In the genomic region with DNA sequence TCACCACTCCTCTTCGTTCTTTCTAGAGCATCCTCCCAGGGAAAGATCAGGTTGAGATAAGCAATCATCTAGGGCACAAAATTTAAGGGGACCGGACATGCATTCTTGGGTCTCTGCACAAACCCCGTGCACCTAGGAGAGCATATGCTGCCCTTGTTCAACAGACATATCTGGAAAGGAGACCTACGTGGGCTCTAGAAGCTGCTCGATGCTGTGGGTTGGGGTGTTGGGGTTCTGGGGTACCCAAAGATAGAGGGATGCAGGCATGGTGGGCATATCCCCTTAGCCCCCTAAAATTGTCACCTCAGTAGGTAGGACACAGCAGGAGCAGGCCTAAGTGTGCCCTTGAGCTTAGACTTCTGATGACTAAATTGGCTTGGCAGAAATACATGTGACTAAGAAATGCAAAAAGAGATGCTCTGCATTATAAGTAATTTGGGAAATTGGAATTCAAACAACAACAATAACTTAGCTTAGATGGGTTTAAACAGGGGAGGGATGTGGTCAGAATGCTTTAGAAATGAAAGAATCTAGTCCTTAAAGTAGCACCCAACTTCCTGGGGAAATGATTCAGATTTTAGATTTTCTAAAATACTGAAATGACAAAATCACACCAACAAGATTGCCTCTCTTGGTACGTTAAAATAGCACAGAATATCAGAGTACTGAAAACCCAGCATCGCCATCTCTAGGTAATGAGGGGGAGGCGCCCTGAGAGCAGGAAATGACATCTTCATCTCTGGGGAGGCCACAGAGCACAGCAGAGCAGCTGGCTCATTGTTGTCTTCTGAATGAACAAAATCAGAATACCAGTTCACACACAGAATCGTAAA, we compare ENCODE assay signal across 8 cellular contexts.
DNase-seq lines count a peak whose midpoint lies in the region; ATAC-seq and TF ChIP-seq lines count a peak whose summit lies in the region.

No MANE protein-coding gene starts in this region.

- no peaks in the 10 kb centered on the region for H3K36me3 Mint-ChIP-seq in activated CD4-positive, alpha-beta T cell treated with anti-CD3 and anti-CD28 coated beads, Interleukin-2, amount 10 ng/mL, durations not matched to agents 24 days and 14 days (ENCODE audit: low read depth)

- POLR2A ChIA-PET in AG04449 (lab: Yijun Ruan, JAX) = interaction anchor here (0.9 to 1.3 kb wide), 3 partner anchors 9 to 275 kb away, joined by 3 to 4 read pairs (median 3); no protein-coding TSS in a partner anchor

- no peaks in the 10 kb centered on the region for H3K9me3 ChIP-seq in thyroid gland

- H2BK120ac ChIP-seq in mesendoderm (ENCODE audit: low read depth, low read length) = no peak overlapping the region

- no peak for TF ChIP-seq POLR2A in thyroid gland (IDR thresholded peaks at IDR 0.05)

- TF ChIP-seq CTCF in AG04449 (IDR thresholded peaks at IDR 0.05; ENCODE audit: insufficient read depth, low read length, missing control alignments) (no peak), thyroid gland (IDR thresholded peaks at IDR 0.05) (no peak)

- no peak overlapping the region for H4K5ac ChIP-seq in mesendoderm (ENCODE audit: low read length)

- WGBS in mesendoderm (ENCODE audit: extremely low coverage, insufficient coverage, low lambda C conversion rate) = no CpG with 5 or more reads among the region's 9 CpGs
- 77 to 84% methylated on average over 9 of the region's 9 CpGs for WGBS in thyroid gland, 2 donors

- H3K18ac ChIP-seq in mesendoderm (ENCODE audit: low read length) = no peak overlapping the region

- H3K79me1 ChIP-seq in mesendoderm (ENCODE audit: low read length) = no peaks in the 10 kb centered on the region

- intact Hi-C loops in activated CD4-positive, alpha-beta T cell treated with anti-CD3 and anti-CD28 coated beads, Interleukin-2, amount 10 ng/mL, durations not matched to agents 24 days and 14 days (cut with micrococcal nuclease) = loop anchor here (1.0 to 5.0 kb wide), 6 partner anchors 11 to 643 kb away; partner anchors contain the start of gene VPS13A
- intact Hi-C loops in thyroid gland (cut with DNase I) = no loop called here

- peak; percentile 66 for ATAC-seq in GM19324 (IDR thresholded peaks at IDR 0.05; ENCODE audit: low FRiP score, unreplicated experiment)
- peak; percentile 96 for ATAC-seq in HG03196 (IDR thresholded peaks at IDR 0.05; ENCODE audit: unreplicated experiment)

- no peak overlapping the region for H2AK5ac ChIP-seq in mesendoderm (ENCODE audit: low read length)

- H3K4me1 ChIP-seq in mesendoderm (ENCODE audit: control insufficient read depth, low read depth, low read length) (no peaks in the 10 kb centered on the region), thyroid gland (no peaks in the 10 kb centered on the region)

- DNase-seq in AG04449 (ENCODE audit: low read depth, low spot score) (peak; percentile 64), hepatic stellate cell (ENCODE audit: low spot score) (peak; percentile 55), ACHN (no peak), mesendoderm (no peak), thyroid gland (no peak)
- peak; percentile 88 for DNase-seq in activated CD4-positive, alpha-beta T cell treated with anti-CD3 and anti-CD28 coated beads, Interleukin-2, amount 10 ng/mL, durations not matched to agents 24 days and 14 days

- CTCF ChIA-PET in AG04449 (lab: Yijun Ruan, JAX) = interaction anchor here (0.9 to 3.6 kb wide), 7 partner anchors 12 to 276 kb away, joined by 3 to 28 read pairs (median 6); no protein-coding TSS in a partner anchor

- H3K27me3 Mint-ChIP-seq in activated CD4-positive, alpha-beta T cell treated with anti-CD3 and anti-CD28 coated beads, Interleukin-2, amount 10 ng/mL, durations not matched to agents 24 days and 14 days = no peaks in the 10 kb centered on the region

- in situ Hi-C loops in ACHN (cut with HindIII; ENCODE audit: low pct_ligation_motif_present, low pct_unique_long_range_greater_than_20kb, low sequenced_read_pairs) = no loop called here

- no peak overlapping the region for H2BK5ac ChIP-seq in mesendoderm (ENCODE audit: low read length)

- H3K27ac ChIP-seq in mesendoderm (ENCODE audit: low read depth, low read length) = no peak overlapping the region
- no peak overlapping the region for H3K27ac ChIP-seq in thyroid gland

- H3K9ac ChIP-seq in mesendoderm (ENCODE audit: low read length) = no peak overlapping the region

- peak overlapping the region; percentile 91 for H3K27ac Mint-ChIP-seq in activated CD4-positive, alpha-beta T cell treated with anti-CD3 and anti-CD28 coated beads, Interleukin-2, amount 10 ng/mL, durations not matched to agents 24 days and 14 days

- H3K36me3 ChIP-seq in mesendoderm (ENCODE audit: control insufficient read depth, insufficient read depth, low read length) = no peaks in the 10 kb centered on the region
- no peaks in the 10 kb centered on the region for H3K36me3 ChIP-seq in thyroid gland

- H3K4me3 Mint-ChIP-seq in activated CD4-positive, alpha-beta T cell treated with anti-CD3 and anti-CD28 coated beads, Interleukin-2, amount 10 ng/mL, durations not matched to agents 24 days and 14 days = peak overlapping the region; percentile 59

- H3K23ac ChIP-seq in mesendoderm (ENCODE audit: low read length) = no peak overlapping the region

- H3K4me1 Mint-ChIP-seq in activated CD4-positive, alpha-beta T cell treated with anti-CD3 and anti-CD28 coated beads, Interleukin-2, amount 10 ng/mL, durations not matched to agents 24 days and 14 days = peaks cover 33% of the 10 kb centered on the region

- H3K4me2 ChIP-seq in mesendoderm (ENCODE audit: low read length) = no peak overlapping the region

- H3K56ac ChIP-seq in mesendoderm (ENCODE audit: low read length) = no peak overlapping the region

- no peak overlapping the region for H3K4me3 ChIP-seq in AG04449 (ENCODE audit: low read depth, low read length)
- no peak overlapping the region for H3K4me3 ChIP-seq in mesendoderm (ENCODE audit: low read length)
- no peak overlapping the region for H3K4me3 ChIP-seq in thyroid gland (replicated peaks in 1 of 3)

- H3K4ac ChIP-seq in mesendoderm (ENCODE audit: low read depth, low read length) = no peak overlapping the region

- H3K27me3 ChIP-seq in mesendoderm (ENCODE audit: insufficient read depth, low read length, poor library complexity) (no peaks in the 10 kb centered on the region), thyroid gland (no peaks in the 10 kb centered on the region)

- H2BK15ac ChIP-seq in mesendoderm (replicated peaks; ENCODE audit: low read depth) = no peak overlapping the region

- peaks cover 5% of the 10 kb centered on the region for H3K9me3 Mint-ChIP-seq in activated CD4-positive, alpha-beta T cell treated with anti-CD3 and anti-CD28 coated beads, Interleukin-2, amount 10 ng/mL, durations not matched to agents 24 days and 14 days

- H4K8ac ChIP-seq in mesendoderm (ENCODE audit: low read depth, low read length) = no peak overlapping the region

- no peaks in the 10 kb centered on the region for H3K79me2 ChIP-seq in mesendoderm (ENCODE audit: control insufficient read depth, insufficient read depth, low read length)

Comparison
In these comparisons a context has a peak if more than half of its experiments do, and no peak if none do; other contexts are left out.
1. DNase-seq: peak in AG04449 (single experiment), activated CD4-positive, alpha-beta T cell treated with anti-CD3 and anti-CD28 coated beads, Interleukin-2, amount 10 ng/mL, durations not matched to agents 24 days and 14 days (single experiment) and hepatic stellate cell (single experiment); none in ACHN (single experiment), mesendoderm (single experiment) and thyroid gland (0 of 2).